Comparison of ENCODE assay signal across 8 cellular contexts in the genomic region with DNA sequence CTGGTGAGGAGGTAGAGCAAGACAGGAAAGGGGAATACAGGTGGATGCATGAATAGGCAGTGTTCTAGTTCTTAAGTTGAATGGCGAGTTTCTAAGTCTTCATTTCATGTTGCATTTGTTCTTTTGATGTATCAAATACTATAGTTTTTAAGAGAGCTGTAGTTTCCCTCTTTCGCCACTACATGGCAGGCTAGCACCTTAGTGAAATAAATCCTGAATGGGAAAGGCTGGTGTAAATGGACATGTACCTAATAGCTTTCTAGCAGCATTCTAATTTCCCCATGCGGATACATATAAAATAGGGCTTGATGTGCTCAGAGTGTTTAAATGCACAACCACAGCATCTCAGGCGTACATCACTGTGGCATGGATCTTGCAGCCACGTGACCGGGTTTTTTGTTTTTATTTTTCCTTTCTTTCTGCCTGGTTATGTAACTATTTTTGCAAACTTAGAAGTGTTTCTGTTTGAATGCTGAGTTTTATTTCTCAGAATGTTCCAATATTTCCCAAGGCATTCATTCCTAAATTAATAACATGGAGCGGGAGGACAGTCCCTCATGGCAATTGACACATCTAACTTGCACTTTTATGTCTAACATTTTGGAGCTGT. TPM values are rescaled to one million over a fixed set of nuclear protein-coding genes. Genes with fewer than 3 reads are reported as not detected.
DNase-seq lines count a peak whose midpoint lies in the region; ATAC-seq and TF ChIP-seq lines count a peak whose summit lies in the region.

No MANE protein-coding gene starts in this region.

- H3K9me3 Mint-ChIP-seq in activated T-helper 17 cell treated with anti-CD3 and anti-CD28 coated beads, Interleukin-2, amount 50 U/mL, for 72 hours: no peaks in the 10 kb centered on the region

- no peaks in the 10 kb centered on the region for H3K36me3 Mint-ChIP-seq in activated T-helper 17 cell treated with anti-CD3 and anti-CD28 coated beads, Interleukin-2, amount 50 U/mL, for 72 hours (ENCODE audit: low read depth)

- H3K27ac ChIP-seq in psoas muscle: no peak overlapping the region

- no peaks in the 10 kb centered on the region for H3K27me3 ChIP-seq in psoas muscle (ENCODE audit: insufficient read depth in 3 of 3, low read length in 2 of 3)

- peak; percentile 42 for DNase-seq in DMS 273 treated with DMSO at 0.1 percent for 48 hours (lab: John Stamatoyannopoulos, UW)
- peak; percentile 68 for DNase-seq in HT1080 (ENCODE audit: low read depth)
- DNase-seq in NCI-H748 (lab: John Stamatoyannopoulos, UW; ENCODE audit: unreplicated experiment): peak; percentile 85
- DNase-seq in globus pallidus (ENCODE audit: low spot score): peak; percentile 75
- no peak for DNase-seq in psoas muscle

- ATAC-seq in activated T-helper 17 cell treated with anti-CD3 and anti-CD28 coated beads, Interleukin-2, amount 50 U/mL, for 72 hours (replicated peaks): peak; percentile 41
- ATAC-seq in psoas muscle: peak in 3 of 4 donors; percentile 34 to 60 (median 58)
- no peak for ATAC-seq in GM21576 (IDR thresholded peaks at IDR 0.05; ENCODE audit: unreplicated experiment)
- no peak for ATAC-seq in HG03439 (IDR thresholded peaks at IDR 0.05; ENCODE audit: unreplicated experiment)

- no peak overlapping the region for H3K4me3 ChIP-seq in psoas muscle

- no peaks in the 10 kb centered on the region for H3K4me1 Mint-ChIP-seq in activated T-helper 17 cell treated with anti-CD3 and anti-CD28 coated beads, Interleukin-2, amount 50 U/mL, for 72 hours

- no peak overlapping the region for H3K27ac Mint-ChIP-seq in activated T-helper 17 cell treated with anti-CD3 and anti-CD28 coated beads, Interleukin-2, amount 50 U/mL, for 72 hours

- H3K36me3 ChIP-seq in psoas muscle (ENCODE audit: insufficient read depth in 1 of 2, low read depth in 1 of 2): no peaks in the 10 kb centered on the region

- no peak overlapping the region for H3K4me3 Mint-ChIP-seq in activated T-helper 17 cell treated with anti-CD3 and anti-CD28 coated beads, Interleukin-2, amount 50 U/mL, for 72 hours

- WGBS in psoas muscle, 3 donors: 20 to 35% (median 25%) methylated on average over 7 of the region's 7 CpGs

- H3K27me3 Mint-ChIP-seq in activated T-helper 17 cell treated with anti-CD3 and anti-CD28 coated beads, Interleukin-2, amount 50 U/mL, for 72 hours: peaks cover 3% of the 10 kb centered on the region

- peak; percentile 93 for TF ChIP-seq CTCF in psoas muscle (IDR thresholded peaks at IDR 0.05)

- peaks cover 5% of the 10 kb centered on the region for H3K4me1 ChIP-seq in psoas muscle

- intact Hi-C loops in psoas muscle (cut with DNase I): loop anchor here (2.0 to 5.0 kb wide), 7 partner anchors 39 to 304 kb away; no protein-coding TSS in a partner anchor

- no peaks in the 10 kb centered on the region for H3K9me3 ChIP-seq in psoas muscle

RNA-seq across cellular contexts. Expression of a gene that starts 23.5 kb away (rescaled TPM):
- total RNA-seq in HT1080 (2014; rRNA removed; shearing (Covaris generic)): 36.2 and 62.8 TPM in 2 replicates
- 49.2 and 51.9 TPM in 2 replicates for polyA plus RNA-seq in HT1080 (2015; cell fraction: cytosol; rRNA removed)
- polyA plus RNA-seq in HT1080 (2015; cell fraction: nucleus; rRNA removed): 44.0 and 44.8 TPM in 2 replicates
- total RNA-seq in activated T-helper 17 cell treated with anti-CD3 and anti-CD28 coated beads, Interleukin-2, amount 50 U/mL, for 72 hours: 10 to 100 TPM; 44.2 to 69.7 TPM
- total RNA-seq in psoas muscle: 10 to 100 TPM in 3 of 4 donors, 1 to 10 TPM in 1; 8.3 to 14.7 (median 13.2) TPM
- 10 to 100 TPM; 11.4 to 22.2 (median 13.1) TPM for polyA plus RNA-seq in psoas muscle

RNA-seq across cellular contexts. Expression of a gene that starts 24.5 kb away (rescaled TPM):
- 28.0 and 44.1 TPM in 2 replicates for total RNA-seq in HT1080 (2014; rRNA removed; shearing (Covaris generic))
- 19.1 and 22.8 TPM in 2 replicates for polyA plus RNA-seq in HT1080 (2015; cell fraction: cytosol; rRNA removed)
- polyA plus RNA-seq in HT1080 (2015; cell fraction: nucleus; rRNA removed): 20.0 and 21.1 TPM in 2 replicates
- 10 to 100 TPM; 35.1 to 43.6 TPM for total RNA-seq in activated T-helper 17 cell treated with anti-CD3 and anti-CD28 coated beads, Interleukin-2, amount 50 U/mL, for 72 hours
- 100 to 1,000 TPM in 2 of 4 donors, 10 to 100 TPM in 2; 69.3 to 188 (median 111) TPM for total RNA-seq in psoas muscle
- 10 to 100 TPM; 23.5 to 68.0 (median 48.1) TPM for polyA plus RNA-seq in psoas muscle

RNA-seq across cellular contexts. Expression of a gene that starts 47.9 kb away (rescaled TPM):
- 1.6 and 4.9 TPM in 2 replicates for total RNA-seq in HT1080 (2014; rRNA removed; shearing (Covaris generic))
- 2.9 and 3.8 TPM in 2 replicates for polyA plus RNA-seq in HT1080 (2015; cell fraction: cytosol; rRNA removed)
- polyA plus RNA-seq in HT1080 (2015; cell fraction: nucleus; rRNA removed): 11.1 and 11.9 TPM in 2 replicates
- 10 to 100 TPM in 1 of 2 donors, 1 to 10 TPM in 1; 8.0 to 12.5 TPM for total RNA-seq in activated T-helper 17 cell treated with anti-CD3 and anti-CD28 coated beads, Interleukin-2, amount 50 U/mL, for 72 hours
- total RNA-seq in psoas muscle: 1 to 10 TPM; 1.0 to 2.2 (median 1.3) TPM
- 1 to 10 TPM in 2 of 3 donors, under 1 TPM in 1; 0.85 to 1.5 (median 1.4) TPM for polyA plus RNA-seq in psoas muscle

Comparison
In these comparisons a context has a peak if more than half of its experiments do, and no peak if none do; other contexts are left out.
1. DNase-seq: peak in DMS 273 treated with DMSO at 0.1 percent for 48 hours (single experiment), HT1080 (single experiment), NCI-H748 (single experiment) and globus pallidus (single experiment); none in psoas muscle (0 of 2).
2. ATAC-seq: peak in activated T-helper 17 cell treated with anti-CD3 and anti-CD28 coated beads, Interleukin-2, amount 50 U/mL, for 72 hours (single experiment) and psoas muscle (3 of 4); none in GM21576 (single experiment) and HG03439 (single experiment).